ENCODE assay signal across 17 cellular contexts in genomic region chr1:93323185-93323820, GRCh38.
"Had no signal": no experiment of that assay in that cellular context is flagged by ENCODE, and none has a peak within 500 bp of the region (broad histone marks: within the 10 kb centered on the region; RNA-seq: fewer than 3 reads in every experiment).

No MANE protein-coding gene starts in this region.

- H3K9me3 Mint-ChIP-seq: activated CD4-positive, alpha-beta memory T cell treated with anti-CD3 and anti-CD28 coated beads, Interleukin-2, amount 10 ng/mL, durations not matched to agents 7 days and 5 days; activated naive CD8-positive, alpha-beta T cell treated with anti-CD3 and anti-CD28 coated beads for 36 hours; naive B cell; stimulated activated naive CD8-positive, alpha-beta T cell treated with anti-CD3 and anti-CD28 coated beads, Interleukin-15, Interleukin-2, amounts not matched to agents 100 ng/mL and 50 ng/mL, for 24 hours had no signal

- H3K4me1 ChIP-seq: body of pancreas, left lung had no signal

- H3K4me1 Mint-ChIP-seq: activated CD4-positive, alpha-beta memory T cell treated with anti-CD3 and anti-CD28 coated beads, Interleukin-2, amount 10 ng/mL, durations not matched to agents 7 days and 5 days; activated CD8-positive, alpha-beta memory T cell treated with anti-CD3 and anti-CD28 coated beads, Interleukin-2, amount 10 ng/mL, durations not matched to agents 7 days and 5 days; activated naive CD8-positive, alpha-beta T cell treated with anti-CD3 and anti-CD28 coated beads for 36 hours; neural crest cell had no signal

- DNase-seq: activated CD4-positive, alpha-beta memory T cell treated with anti-CD3 and anti-CD28 coated beads, Interleukin-2, amount 10 ng/mL, durations not matched to agents 7 days and 5 days; activated CD4-positive, alpha-beta T cell treated with anti-CD3 and anti-CD28 coated beads for 36 hours; activated CD8-positive, alpha-beta memory T cell treated with anti-CD3 and anti-CD28 coated beads, Interleukin-2, amount 10 ng/mL, durations not matched to agents 7 days and 5 days; activated naive CD4-positive, alpha-beta T cell; activated naive CD8-positive, alpha-beta T cell treated with anti-CD3 and anti-CD28 coated beads for 36 hours; amygdala; body of pancreas; caudate nucleus; endodermal cell; left lung; mammary epithelial cell; naive B cell; stimulated activated CD4-positive, alpha-beta T cell treated with anti-CD3 and anti-CD28 coated beads, Interleukin-15, amount 100 ng/mL, for 24 hours; stimulated activated CD4-positive, alpha-beta T cell treated with anti-CD3 and anti-CD28 coated beads, Interleukin-2, amount 100 ng/mL, for 48 hours had no signal

- H3K27me3 Mint-ChIP-seq: activated CD4-positive, alpha-beta memory T cell treated with anti-CD3 and anti-CD28 coated beads, Interleukin-2, amount 10 ng/mL, durations not matched to agents 7 days and 5 days; activated CD4-positive, alpha-beta T cell treated with anti-CD3 and anti-CD28 coated beads for 36 hours; activated CD8-positive, alpha-beta memory T cell treated with anti-CD3 and anti-CD28 coated beads, Interleukin-2, amount 10 ng/mL, durations not matched to agents 7 days and 5 days; activated naive CD8-positive, alpha-beta T cell treated with anti-CD3 and anti-CD28 coated beads for 36 hours; naive B cell; progenitor cell of endocrine pancreas; stimulated activated naive CD8-positive, alpha-beta T cell treated with anti-CD3 and anti-CD28 coated beads, Interleukin-15, Interleukin-2, amounts not matched to agents 100 ng/mL and 50 ng/mL, for 24 hours had no signal

- H3K27ac Mint-ChIP-seq: activated CD4-positive, alpha-beta memory T cell treated with anti-CD3 and anti-CD28 coated beads, Interleukin-2, amount 10 ng/mL, durations not matched to agents 7 days and 5 days; activated CD4-positive, alpha-beta T cell treated with anti-CD3 and anti-CD28 coated beads for 36 hours; activated CD8-positive, alpha-beta memory T cell treated with anti-CD3 and anti-CD28 coated beads, Interleukin-2, amount 10 ng/mL, durations not matched to agents 7 days and 5 days; activated naive CD8-positive, alpha-beta T cell treated with anti-CD3 and anti-CD28 coated beads for 36 hours; endodermal cell; progenitor cell of endocrine pancreas; stimulated activated naive CD8-positive, alpha-beta T cell treated with anti-CD3 and anti-CD28 coated beads, Interleukin-15, Interleukin-2, amounts not matched to agents 100 ng/mL and 50 ng/mL, for 24 hours had no signal

- H3K9me3 ChIP-seq: body of pancreas, left lung had no signal

- H3K27me3 ChIP-seq: body of pancreas, left lung had no signal

- ATAC-seq: activated CD4-positive, alpha-beta T cell treated with anti-CD3 and anti-CD28 coated beads for 36 hours; activated CD8-positive, alpha-beta memory T cell treated with anti-CD3 and anti-CD28 coated beads, Interleukin-2, amount 10 ng/mL, durations not matched to agents 7 days and 5 days had no signal

- H3K36me3 Mint-ChIP-seq: activated naive CD8-positive, alpha-beta T cell treated with anti-CD3 and anti-CD28 coated beads for 36 hours; naive B cell had no signal

- H3K4me3 ChIP-seq: body of pancreas, left lung had no signal

- H3K36me3 ChIP-seq: left lung had no signal

- H3K27ac ChIP-seq: body of pancreas, left lung had no signal

- H3K4me3 Mint-ChIP-seq: activated CD4-positive, alpha-beta memory T cell treated with anti-CD3 and anti-CD28 coated beads, Interleukin-2, amount 10 ng/mL, durations not matched to agents 7 days and 5 days; activated CD4-positive, alpha-beta T cell treated with anti-CD3 and anti-CD28 coated beads for 36 hours; activated CD8-positive, alpha-beta memory T cell treated with anti-CD3 and anti-CD28 coated beads, Interleukin-2, amount 10 ng/mL, durations not matched to agents 7 days and 5 days; activated naive CD8-positive, alpha-beta T cell treated with anti-CD3 and anti-CD28 coated beads for 36 hours; endodermal cell; naive B cell; neural crest cell; stimulated activated naive CD8-positive, alpha-beta T cell treated with anti-CD3 and anti-CD28 coated beads, Interleukin-15, Interleukin-2, amounts not matched to agents 100 ng/mL and 50 ng/mL, for 24 hours had no signal
